1 cellular context compared by ENCODE assay signal in the genomic region with DNA sequence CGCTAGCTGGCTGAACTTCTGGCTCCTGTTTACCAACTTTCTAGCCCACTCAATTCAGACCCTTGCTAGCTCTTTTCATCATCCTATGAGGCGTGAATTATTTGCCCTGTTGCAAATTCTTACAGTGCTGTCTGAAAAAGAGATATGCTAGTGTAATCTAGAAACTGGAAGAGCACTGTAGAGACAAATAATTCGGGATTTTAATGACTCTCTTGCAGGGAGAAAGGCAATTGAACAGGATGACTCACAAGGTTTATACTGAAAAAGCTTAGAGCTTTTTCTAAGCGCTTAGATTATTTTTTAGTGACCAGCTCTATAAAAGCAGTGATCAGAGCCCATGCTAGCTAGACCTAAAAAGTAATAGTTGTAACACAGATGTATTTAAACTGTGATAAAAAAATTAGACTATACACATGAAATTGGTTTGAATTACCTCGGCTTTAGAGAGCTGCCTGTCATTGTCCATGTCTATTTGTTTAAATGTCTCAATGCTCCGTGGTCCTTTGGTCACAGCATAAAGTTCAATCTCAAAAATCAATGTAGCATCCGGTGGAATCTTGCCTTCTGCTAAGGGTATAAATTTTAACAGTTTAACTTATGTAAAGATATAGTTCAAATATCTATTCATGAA.
TF ChIP-seq lines count a peak whose summit lies in the region.

No MANE protein-coding gene starts in this region.

TF ChIP-seq in HepG2, 621 proteins besides CTCF, POLR2A, EP300 and RAD21 (continued from another document and continues in another):
- no peak for TF ChIP-seq AKAP8 (CRISPR knock-in tag; IDR thresholded peaks at IDR 0.05)
- TF ChIP-seq BORCS8-MEF2B (CRISPR knock-in tag; IDR thresholded peaks at IDR 0.05), result no peak
- peak; percentile 77 for TF ChIP-seq KAT2B (IDR thresholded peaks at IDR 0.05; ENCODE audit: borderline replicate concordance, low read depth, low read length)
- TF ChIP-seq EEA1 (CRISPR knock-in tag; IDR thresholded peaks at IDR 0.05; ENCODE audit: borderline replicate concordance), result no peak
- no peak for TF ChIP-seq SP140L (CRISPR knock-in tag; IDR thresholded peaks at IDR 0.05; ENCODE audit: borderline replicate concordance)
- no peak for TF ChIP-seq SNAPC2 (CRISPR knock-in tag; IDR thresholded peaks at IDR 0.05)
- TF ChIP-seq GABPB1 (CRISPR knock-in tag; IDR thresholded peaks at IDR 0.05), result no peak; the same call in 1 of the 2 replicates
- TF ChIP-seq, protein P1, sequence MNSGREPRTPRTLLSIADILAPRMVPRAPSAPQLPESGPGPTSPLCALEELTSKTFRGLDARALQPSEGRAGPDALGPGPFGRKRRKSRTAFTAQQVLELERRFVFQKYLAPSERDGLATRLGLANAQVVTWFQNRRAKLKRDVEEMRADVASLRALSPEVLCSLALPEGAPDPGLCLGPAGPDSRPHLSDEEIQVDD (CRISPR knock-in tag; IDR thresholded peaks at IDR 0.05; ENCODE audit: borderline replicate concordance), result no peak
- TF ChIP-seq, protein P2, sequence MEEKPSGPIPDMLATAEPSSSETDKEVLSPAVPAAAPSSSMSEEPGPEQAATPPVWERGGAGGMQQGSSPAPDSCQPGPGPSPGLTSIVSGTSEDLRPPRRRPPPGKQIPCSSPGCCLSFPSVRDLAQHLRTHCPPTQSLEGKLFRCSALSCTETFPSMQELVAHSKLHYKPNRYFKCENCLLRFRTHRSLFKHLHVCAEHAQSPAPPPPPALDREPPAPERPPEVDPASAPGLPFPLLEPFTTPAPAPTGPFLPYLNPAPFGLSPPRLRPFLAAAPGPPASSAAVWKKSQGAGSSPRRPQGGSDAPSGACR (CRISPR knock-in tag; IDR thresholded peaks at IDR 0.05), result no peak
- no peak for TF ChIP-seq ZNF570 (CRISPR knock-in tag; IDR thresholded peaks at IDR 0.05; ENCODE audit: borderline replicate concordance)
- no peak for TF ChIP-seq ZFP37 (CRISPR knock-in tag; IDR thresholded peaks at IDR 0.05; ENCODE audit: borderline replicate concordance)
- TF ChIP-seq NRL (CRISPR knock-in tag; IDR thresholded peaks at IDR 0.05; ENCODE audit: borderline replicate concordance), result no peak
- TF ChIP-seq, protein P3, sequence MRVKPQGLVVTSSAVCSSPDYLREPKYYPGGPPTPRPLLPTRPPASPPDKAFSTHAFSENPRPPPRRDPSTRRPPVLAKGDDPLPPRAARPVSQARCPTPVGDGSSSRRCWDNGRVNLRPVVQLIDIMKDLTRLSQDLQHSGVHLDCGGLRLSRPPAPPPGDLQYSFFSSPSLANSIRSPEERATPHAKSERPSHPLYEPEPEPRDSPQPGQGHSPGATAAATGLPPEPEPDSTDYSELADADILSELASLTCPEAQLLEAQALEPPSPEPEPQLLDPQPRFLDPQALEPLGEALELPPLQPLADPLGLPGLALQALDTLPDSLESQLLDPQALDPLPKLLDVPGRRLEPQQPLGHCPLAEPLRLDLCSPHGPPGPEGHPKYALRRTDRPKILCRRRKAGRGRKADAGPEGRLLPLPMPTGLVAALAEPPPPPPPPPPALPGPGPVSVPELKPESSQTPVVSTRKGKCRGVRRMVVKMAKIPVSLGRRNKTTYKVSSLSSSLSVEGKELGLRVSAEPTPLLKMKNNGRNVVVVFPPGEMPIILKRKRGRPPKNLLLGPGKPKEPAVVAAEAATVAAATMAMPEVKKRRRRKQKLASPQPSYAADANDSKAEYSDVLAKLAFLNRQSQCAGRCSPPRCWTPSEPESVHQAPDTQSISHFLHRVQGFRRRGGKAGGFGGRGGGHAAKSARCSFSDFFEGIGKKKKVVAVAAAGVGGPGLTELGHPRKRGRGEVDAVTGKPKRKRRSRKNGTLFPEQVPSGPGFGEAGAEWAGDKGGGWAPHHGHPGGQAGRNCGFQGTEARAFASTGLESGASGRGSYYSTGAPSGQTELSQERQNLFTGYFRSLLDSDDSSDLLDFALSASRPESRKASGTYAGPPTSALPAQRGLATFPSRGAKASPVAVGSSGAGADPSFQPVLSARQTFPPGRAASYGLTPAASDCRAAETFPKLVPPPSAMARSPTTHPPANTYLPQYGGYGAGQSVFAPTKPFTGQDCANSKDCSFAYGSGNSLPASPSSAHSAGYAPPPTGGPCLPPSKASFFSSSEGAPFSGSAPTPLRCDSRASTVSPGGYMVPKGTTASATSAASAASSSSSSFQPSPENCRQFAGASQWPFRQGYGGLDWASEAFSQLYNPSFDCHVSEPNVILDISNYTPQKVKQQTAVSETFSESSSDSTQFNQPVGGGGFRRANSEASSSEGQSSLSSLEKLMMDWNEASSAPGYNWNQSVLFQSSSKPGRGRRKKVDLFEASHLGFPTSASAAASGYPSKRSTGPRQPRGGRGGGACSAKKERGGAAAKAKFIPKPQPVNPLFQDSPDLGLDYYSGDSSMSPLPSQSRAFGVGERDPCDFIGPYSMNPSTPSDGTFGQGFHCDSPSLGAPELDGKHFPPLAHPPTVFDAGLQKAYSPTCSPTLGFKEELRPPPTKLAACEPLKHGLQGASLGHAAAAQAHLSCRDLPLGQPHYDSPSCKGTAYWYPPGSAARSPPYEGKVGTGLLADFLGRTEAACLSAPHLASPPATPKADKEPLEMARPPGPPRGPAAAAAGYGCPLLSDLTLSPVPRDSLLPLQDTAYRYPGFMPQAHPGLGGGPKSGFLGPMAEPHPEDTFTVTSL (CRISPR knock-in tag; IDR thresholded peaks at IDR 0.05; ENCODE audit: borderline replicate concordance), result peak; percentile 96
- no peak for TF ChIP-seq ZNF841 (CRISPR knock-in tag; IDR thresholded peaks at IDR 0.05; ENCODE audit: borderline replicate concordance)
- no peak for TF ChIP-seq ZNF773 (CRISPR knock-in tag; IDR thresholded peaks at IDR 0.05; ENCODE audit: borderline replicate concordance)
- TF ChIP-seq MTA3 (CRISPR knock-in tag; IDR thresholded peaks at IDR 0.05), result no peak
- no peak for TF ChIP-seq ZNF713 (CRISPR knock-in tag; IDR thresholded peaks at IDR 0.05)
- TF ChIP-seq KLF16 (CRISPR knock-in tag; IDR thresholded peaks at IDR 0.05), result 0 out of 4 replicates have a peak, but pooled peaks of 1 of the 2 experiments have one; percentile 30
- TF ChIP-seq GLI4 (CRISPR knock-in tag; IDR thresholded peaks at IDR 0.05; ENCODE audit: borderline replicate concordance), result no peak
- TF ChIP-seq, protein P4, sequence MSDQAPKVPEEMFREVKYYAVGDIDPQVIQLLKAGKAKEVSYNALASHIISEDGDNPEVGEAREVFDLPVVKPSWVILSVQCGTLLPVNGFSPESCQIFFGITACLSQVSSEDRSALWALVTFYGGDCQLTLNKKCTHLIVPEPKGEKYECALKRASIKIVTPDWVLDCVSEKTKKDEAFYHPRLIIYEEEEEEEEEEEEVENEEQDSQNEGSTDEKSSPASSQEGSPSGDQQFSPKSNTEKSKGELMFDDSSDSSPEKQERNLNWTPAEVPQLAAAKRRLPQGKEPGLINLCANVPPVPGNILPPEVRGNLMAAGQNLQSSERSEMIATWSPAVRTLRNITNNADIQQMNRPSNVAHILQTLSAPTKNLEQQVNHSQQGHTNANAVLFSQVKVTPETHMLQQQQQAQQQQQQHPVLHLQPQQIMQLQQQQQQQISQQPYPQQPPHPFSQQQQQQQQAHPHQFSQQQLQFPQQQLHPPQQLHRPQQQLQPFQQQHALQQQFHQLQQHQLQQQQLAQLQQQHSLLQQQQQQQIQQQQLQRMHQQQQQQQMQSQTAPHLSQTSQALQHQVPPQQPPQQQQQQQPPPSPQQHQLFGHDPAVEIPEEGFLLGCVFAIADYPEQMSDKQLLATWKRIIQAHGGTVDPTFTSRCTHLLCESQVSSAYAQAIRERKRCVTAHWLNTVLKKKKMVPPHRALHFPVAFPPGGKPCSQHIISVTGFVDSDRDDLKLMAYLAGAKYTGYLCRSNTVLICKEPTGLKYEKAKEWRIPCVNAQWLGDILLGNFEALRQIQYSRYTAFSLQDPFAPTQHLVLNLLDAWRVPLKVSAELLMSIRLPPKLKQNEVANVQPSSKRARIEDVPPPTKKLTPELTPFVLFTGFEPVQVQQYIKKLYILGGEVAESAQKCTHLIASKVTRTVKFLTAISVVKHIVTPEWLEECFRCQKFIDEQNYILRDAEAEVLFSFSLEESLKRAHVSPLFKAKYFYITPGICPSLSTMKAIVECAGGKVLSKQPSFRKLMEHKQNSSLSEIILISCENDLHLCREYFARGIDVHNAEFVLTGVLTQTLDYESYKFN (CRISPR knock-in tag; conservative IDR thresholded peaks at IDR 0.05), result peak; percentile 96
- TF ChIP-seq, protein P5, sequence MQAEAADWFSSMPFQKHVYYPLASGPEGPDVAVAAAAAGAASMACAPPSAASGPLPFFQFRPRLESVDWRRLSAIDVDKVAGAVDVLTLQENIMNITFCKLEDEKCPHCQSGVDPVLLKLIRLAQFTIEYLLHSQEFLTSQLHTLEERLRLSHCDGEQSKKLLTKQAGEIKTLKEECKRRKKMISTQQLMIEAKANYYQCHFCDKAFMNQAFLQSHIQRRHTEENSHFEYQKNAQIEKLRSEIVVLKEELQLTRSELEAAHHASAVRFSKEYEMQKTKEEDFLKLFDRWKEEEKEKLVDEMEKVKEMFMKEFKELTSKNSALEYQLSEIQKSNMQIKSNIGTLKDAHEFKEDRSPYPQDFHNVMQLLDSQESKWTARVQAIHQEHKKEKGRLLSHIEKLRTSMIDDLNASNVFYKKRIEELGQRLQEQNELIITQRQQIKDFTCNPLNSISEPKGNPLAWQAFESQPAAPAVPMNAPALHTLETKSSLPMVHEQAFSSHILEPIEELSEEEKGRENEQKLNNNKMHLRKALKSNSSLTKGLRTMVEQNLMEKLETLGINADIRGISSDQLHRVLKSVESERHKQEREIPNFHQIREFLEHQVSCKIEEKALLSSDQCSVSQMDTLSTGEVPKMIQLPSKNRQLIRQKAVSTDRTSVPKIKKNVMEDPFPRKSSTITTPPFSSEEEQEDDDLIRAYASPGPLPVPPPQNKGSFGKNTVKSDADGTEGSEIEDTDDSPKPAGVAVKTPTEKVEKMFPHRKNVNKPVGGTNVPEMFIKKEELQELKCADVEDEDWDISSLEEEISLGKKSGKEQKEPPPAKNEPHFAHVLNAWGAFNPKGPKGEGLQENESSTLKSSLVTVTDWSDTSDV (CRISPR knock-in tag; IDR thresholded peaks at IDR 0.05), result no peak
- TF ChIP-seq, protein P6, sequence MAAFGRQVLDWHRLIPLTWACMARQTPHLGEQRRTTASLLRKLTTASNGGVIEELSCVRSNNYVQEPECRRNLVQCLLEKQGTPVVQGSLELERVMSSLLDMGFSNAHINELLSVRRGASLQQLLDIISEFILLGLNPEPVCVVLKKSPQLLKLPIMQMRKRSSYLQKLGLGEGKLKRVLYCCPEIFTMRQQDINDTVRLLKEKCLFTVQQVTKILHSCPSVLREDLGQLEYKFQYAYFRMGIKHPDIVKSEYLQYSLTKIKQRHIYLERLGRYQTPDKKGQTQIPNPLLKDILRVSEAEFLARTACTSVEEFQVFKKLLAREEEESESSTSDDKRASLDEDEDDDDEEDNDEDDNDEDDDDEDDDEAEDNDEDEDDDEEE (CRISPR knock-in tag; IDR thresholded peaks at IDR 0.05), result no peak
- TF ChIP-seq ZNF224 (CRISPR knock-in tag; IDR thresholded peaks at IDR 0.05), result no peak
- TF ChIP-seq FIP1L1 (IDR thresholded peaks at IDR 0.05; ENCODE audit: borderline replicate concordance, insufficient read depth, low read depth, low read length), result no peak
- TF ChIP-seq MBD4 (IDR thresholded peaks at IDR 0.05; ENCODE audit: borderline replicate concordance, low read length), result peak; percentile 55; the same call in 1 of the 2 replicates
- TF ChIP-seq, protein P7, sequence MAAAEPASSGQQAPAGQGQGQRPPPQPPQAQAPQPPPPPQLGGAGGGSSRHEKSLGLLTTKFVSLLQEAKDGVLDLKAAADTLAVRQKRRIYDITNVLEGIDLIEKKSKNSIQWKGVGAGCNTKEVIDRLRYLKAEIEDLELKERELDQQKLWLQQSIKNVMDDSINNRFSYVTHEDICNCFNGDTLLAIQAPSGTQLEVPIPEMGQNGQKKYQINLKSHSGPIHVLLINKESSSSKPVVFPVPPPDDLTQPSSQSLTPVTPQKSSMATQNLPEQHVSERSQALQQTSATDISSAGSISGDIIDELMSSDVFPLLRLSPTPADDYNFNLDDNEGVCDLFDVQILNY (CRISPR knock-in tag; conservative IDR thresholded peaks at IDR 0.05), result no peak
- no peak for TF ChIP-seq NR2F6 (IDR thresholded peaks at IDR 0.05)
- TF ChIP-seq NR2F6 (CRISPR knock-in tag; IDR thresholded peaks at IDR 0.05), result no peak
- TF ChIP-seq TMF1 (CRISPR knock-in tag; IDR thresholded peaks at IDR 0.05; ENCODE audit: low read depth), result no peak
- no peak for TF ChIP-seq ZSCAN25 (CRISPR knock-in tag; IDR thresholded peaks at IDR 0.05)
- no peak for TF ChIP-seq ZC3H4 (CRISPR knock-in tag; IDR thresholded peaks at IDR 0.05; ENCODE audit: borderline replicate concordance)
- TF ChIP-seq SSRP1 (CRISPR knock-in tag; IDR thresholded peaks at IDR 0.05), result peak; percentile 38; the same call in 1 of the 2 replicates
- no peak for TF ChIP-seq ARNT (IDR thresholded peaks at IDR 0.05)
- TF ChIP-seq, protein P8, sequence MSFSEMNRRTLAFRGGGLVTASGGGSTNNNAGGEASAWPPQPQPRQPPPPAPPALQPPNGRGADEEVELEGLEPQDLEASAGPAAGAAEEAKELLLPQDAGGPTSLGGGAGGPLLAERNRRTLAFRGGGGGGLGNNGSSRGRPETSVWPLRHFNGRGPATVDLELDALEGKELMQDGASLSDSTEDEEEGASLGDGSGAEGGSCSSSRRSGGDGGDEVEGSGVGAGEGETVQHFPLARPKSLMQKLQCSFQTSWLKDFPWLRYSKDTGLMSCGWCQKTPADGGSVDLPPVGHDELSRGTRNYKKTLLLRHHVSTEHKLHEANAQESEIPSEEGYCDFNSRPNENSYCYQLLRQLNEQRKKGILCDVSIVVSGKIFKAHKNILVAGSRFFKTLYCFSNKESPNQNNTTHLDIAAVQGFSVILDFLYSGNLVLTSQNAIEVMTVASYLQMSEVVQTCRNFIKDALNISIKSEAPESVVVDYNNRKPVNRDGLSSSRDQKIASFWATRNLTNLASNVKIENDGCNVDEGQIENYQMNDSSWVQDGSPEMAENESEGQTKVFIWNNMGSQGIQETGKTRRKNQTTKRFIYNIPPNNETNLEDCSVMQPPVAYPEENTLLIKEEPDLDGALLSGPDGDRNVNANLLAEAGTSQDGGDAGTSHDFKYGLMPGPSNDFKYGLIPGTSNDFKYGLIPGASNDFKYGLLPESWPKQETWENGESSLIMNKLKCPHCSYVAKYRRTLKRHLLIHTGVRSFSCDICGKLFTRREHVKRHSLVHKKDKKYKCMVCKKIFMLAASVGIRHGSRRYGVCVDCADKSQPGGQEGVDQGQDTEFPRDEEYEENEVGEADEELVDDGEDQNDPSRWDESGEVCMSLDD (CRISPR knock-in tag; IDR thresholded peaks at IDR 0.05; ENCODE audit: borderline replicate concordance), result no peak
- TF ChIP-seq JDP2 (CRISPR knock-in tag; IDR thresholded peaks at IDR 0.05; ENCODE audit: borderline replicate concordance), result no peak
- TF ChIP-seq YY1 (IDR thresholded peaks at IDR 0.05; ENCODE audit: insufficient read depth, insufficient replicate concordance, low read depth, low read length), result peak; percentile 17
- TF ChIP-seq MAFF (IDR thresholded peaks at IDR 0.05; ENCODE audit: low read depth, low read length), result no peak
- peak; percentile 99 for TF ChIP-seq HNF4A (CRISPR knock-in tag; IDR thresholded peaks at IDR 0.05)
- TF ChIP-seq, protein P9, sequence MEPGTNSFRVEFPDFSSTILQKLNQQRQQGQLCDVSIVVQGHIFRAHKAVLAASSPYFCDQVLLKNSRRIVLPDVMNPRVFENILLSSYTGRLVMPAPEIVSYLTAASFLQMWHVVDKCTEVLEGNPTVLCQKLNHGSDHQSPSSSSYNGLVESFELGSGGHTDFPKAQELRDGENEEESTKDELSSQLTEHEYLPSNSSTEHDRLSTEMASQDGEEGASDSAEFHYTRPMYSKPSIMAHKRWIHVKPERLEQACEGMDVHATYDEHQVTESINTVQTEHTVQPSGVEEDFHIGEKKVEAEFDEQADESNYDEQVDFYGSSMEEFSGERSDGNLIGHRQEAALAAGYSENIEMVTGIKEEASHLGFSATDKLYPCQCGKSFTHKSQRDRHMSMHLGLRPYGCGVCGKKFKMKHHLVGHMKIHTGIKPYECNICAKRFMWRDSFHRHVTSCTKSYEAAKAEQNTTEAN (CRISPR knock-in tag; conservative IDR thresholded peaks at IDR 0.05), result no peak
